ENCODE assay signal across 1 cellular context in genomic region chr2:8626572-8626971, GRCh38.
TF ChIP-seq lines count a peak whose summit lies in the region.

No MANE protein-coding gene starts in this region.

TF ChIP-seq in GM23338, 12 proteins besides CTCF, POLR2A, EP300 and RAD21:
- TF ChIP-seq REST (IDR thresholded peaks at IDR 0.05; ENCODE audit: unreplicated experiment) (no peak), CREB1 (CRISPR knock-in tag; IDR thresholded peaks at IDR 0.05; ENCODE audit: low read depth) (no peak), STAT1 (IDR thresholded peaks at IDR 0.05; ENCODE audit: unreplicated experiment) (no peak), JUNB (IDR thresholded peaks at IDR 0.05; ENCODE audit: unreplicated experiment) (no peak), EZH2phosphoT487 (IDR thresholded peaks at IDR 0.05; ENCODE audit: unreplicated experiment) (no peak), NANOG (IDR thresholded peaks at IDR 0.05; ENCODE audit: borderline replicate concordance) (no peak), ZNF331 (CRISPR knock-in tag; IDR thresholded peaks at IDR 0.05; ENCODE audit: low read depth) (no peak), ETS1 (IDR thresholded peaks at IDR 0.05) (no peak), ZNF462 (CRISPR knock-in tag; IDR thresholded peaks at IDR 0.05) (no peak), ZNF114 (CRISPR knock-in tag; IDR thresholded peaks at IDR 0.05) (no peak), EZH2 (IDR thresholded peaks at IDR 0.05; ENCODE audit: low read depth, unreplicated experiment) (no peak), POLR2AphosphoS5 (IDR thresholded peaks at IDR 0.05; ENCODE audit: low read depth) (no peak)
